ENCODE assay signal across 34 cellular contexts in the genomic region with DNA sequence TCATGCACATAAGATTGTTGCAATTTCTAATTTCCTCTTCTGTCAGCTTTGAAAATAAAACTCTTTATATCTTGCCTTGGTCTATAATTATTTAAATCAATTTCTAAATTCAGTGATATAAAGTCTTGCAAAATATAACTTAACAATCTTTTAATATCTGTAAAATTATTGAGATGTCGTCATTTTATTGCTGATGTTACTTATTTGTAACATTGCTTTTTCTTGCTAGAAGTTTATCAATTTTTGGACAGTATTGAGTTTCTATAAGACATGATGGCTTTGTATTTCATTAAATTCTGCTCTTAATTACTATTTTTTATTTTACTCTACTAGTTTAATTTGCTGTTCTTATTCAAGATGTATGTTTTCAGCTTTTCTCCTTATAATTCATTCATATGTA.
"Had no signal": no experiment of that assay in that cellular context is flagged by ENCODE, and none has a peak within 500 bp of the region (broad histone marks: within the 10 kb centered on the region; RNA-seq: fewer than 3 reads in every experiment).

No MANE protein-coding gene starts in this region.

- H3K27ac ChIP-seq: adrenal gland, body of pancreas, brain microvascular endothelial cell, breast epithelium, VCaP had no signal

- H3K4me3 ChIP-seq: adrenal gland, body of pancreas, breast epithelium had no signal

- FAIRE-seq: astrocyte, TTC549 had no signal

- H3K9me3 ChIP-seq: adrenal gland, body of pancreas had no signal

- H3K36me3 ChIP-seq: adrenal gland, brain microvascular endothelial cell, breast epithelium had no signal

- H3K27me3 ChIP-seq: adrenal gland, body of pancreas, brain microvascular endothelial cell, breast epithelium had no signal

- H3K4me1 ChIP-seq: adrenal gland, body of pancreas, breast epithelium had no signal

- DNase-seq: activated B cell treated with CpG ODN at 0.5 μM for 24 hours; activated CD4-positive, alpha-beta memory T cell treated with anti-CD3 and anti-CD28 coated beads for 36 hours; activated CD4-positive, alpha-beta T cell treated with anti-CD3 and anti-CD28 coated beads for 4 hours; activated CD4-positive, alpha-beta T cell treated with anti-CD3 and anti-CD28 coated beads, Interleukin-2, amount 10 ng/mL, durations not matched to agents 24 days and 14 days; activated CD4-positive, alpha-beta T cell treated with anti-CD3 and anti-CD28 coated beads, Interleukin-2, amount 50 U/mL, for 1 hour; activated CD4-positive, alpha-beta T cell treated with anti-CD3 and anti-CD28 coated beads, Interleukin-2, amount 50 U/mL, for 4 hours; activated CD4-positive, CD25-positive, alpha-beta regulatory T cell treated with anti-CD3 and anti-CD28 coated beads, Interleukin-2, amount 50 U/mL, for 72 hours; activated CD8-positive, alpha-beta memory T cell treated with anti-CD3 and anti-CD28 coated beads, Interleukin-2, amount 50 U/mL, for 4 hours; activated CD8-positive, alpha-beta T cell treated with anti-CD3 and anti-CD28 coated beads for 36 hours; activated effector memory CD4-positive, alpha-beta T cell treated with anti-CD3 and anti-CD28 coated beads, Interleukin-2, amount 50 U/mL, for 16 hours; activated gamma-delta T cell treated with Interleukin-2 at 50 U/mL for 16 hours; activated naive CD4-positive, alpha-beta T cell; activated naive CD4-positive, alpha-beta T cell treated with anti-CD3 and anti-CD28 coated beads for 36 hours; activated naive CD4-positive, alpha-beta T cell treated with anti-CD3 and anti-CD28 coated beads, Interleukin-2, amount 50 U/mL, for 16 hours; activated naive CD8-positive, alpha-beta T cell treated with anti-CD3 and anti-CD28 coated beads for 36 hours; activated T-cell treated with anti-CD3 and anti-CD28 coated beads for 4 hours; activated T-cell treated with anti-CD3 and anti-CD28 coated beads, Interleukin-2, amount 50 U/mL, for 1 hour; activated T-cell treated with anti-CD3 and anti-CD28 coated beads, Interleukin-2, amount 50 U/mL, for 4 hours; activated T-cell treated with anti-CD3 and anti-CD28 coated beads, Interleukin-2, amount 50 U/mL, for 72 hours; adrenal gland; amniotic stem cell; aorta; body of pancreas; brain microvascular endothelial cell; central memory CD4-positive, alpha-beta T cell; T-helper 1 cell; T-helper 2 cell; T-helper 9 cell had no signal

- ATAC-seq: activated CD8-positive, alpha-beta T cell treated with anti-CD3 and anti-CD28 coated beads for 36 hours; activated naive CD4-positive, alpha-beta T cell treated with anti-CD3 and anti-CD28 coated beads, Interleukin-2, amount 50 U/mL, for 72 hours; activated T-cell treated with anti-CD3 and anti-CD28 coated beads, Interleukin-2, amount 50 U/mL, for 4 hours; activated T-cell treated with anti-CD3 and anti-CD28 coated beads, Interleukin-2, amount 50 U/mL, for 72 hours; activated T-helper 17 cell treated with anti-CD3 and anti-CD28 coated beads, Interleukin-2, amount 50 U/mL, for 72 hours; body of pancreas had no signal
